Comparison of ENCODE assay signal across 8 cellular contexts in genomic region chr13:29771247-29771646, GRCh38.
DNase-seq lines count a peak whose midpoint lies in the region; FAIRE-seq and TF ChIP-seq lines count a peak whose summit lies in the region.

No MANE protein-coding gene starts in this region.

- H3K9me3 ChIP-seq in colonic mucosa, result no peaks in the 10 kb centered on the region

- DNase-seq in SHP77 treated with DMSO at 0.1 percent for 48 hours (lab: John Stamatoyannopoulos, UW), result peak; percentile 10
- no peak for DNase-seq in SHP77 (lab: John Stamatoyannopoulos, UW)
- peak; percentile 60 for DNase-seq in NCI-H526 treated with DMSO at 0.1 percent for 48 hours (lab: John Stamatoyannopoulos, UW)
- no peak for DNase-seq in colonic mucosa
- DNase-seq in neural crest cell (ENCODE audit: low read depth, low spot score), result no peak
- no peak for DNase-seq in epidermal melanocyte (ENCODE audit: insufficient read length, low spot score)
- DNase-seq in GM12891 (ENCODE audit: insufficient read length, low spot score), result no peak
- DNase-seq in posterior vena cava (ENCODE audit: low spot score), result no peak

- H3K9ac ChIP-seq in colonic mucosa (ENCODE audit: low read depth in 2 of 2, low read length in 2 of 2), result no peak overlapping the region

- peaks cover 7% of the 10 kb centered on the region for H3K36me3 Mint-ChIP-seq in neural crest cell (ENCODE audit: low read depth)

- peaks cover 14% of the 10 kb centered on the region for H3K4me1 Mint-ChIP-seq in neural crest cell

- no peaks in the 10 kb centered on the region for H3K9me3 Mint-ChIP-seq in neural crest cell

- H3K4me3 Mint-ChIP-seq in neural crest cell, result no peak overlapping the region

- H3K4me3 ChIP-seq in colonic mucosa, result no peak overlapping the region

- no peaks in the 10 kb centered on the region for H3K4me1 ChIP-seq in colonic mucosa

- TF ChIP-seq CTCF in colonic mucosa (IDR thresholded peaks at IDR 0.05) (peak; percentile 36), neural crest cell (conservative IDR thresholded peaks at IDR 0.05) (peak; percentile 73)

- H3K27ac Mint-ChIP-seq in neural crest cell (ENCODE audit: unreplicated experiment), result no peak overlapping the region

- H3K36me3 ChIP-seq in colonic mucosa, result no peaks in the 10 kb centered on the region

- TF ChIP-seq POLR2A in GM12891 (IDR thresholded peaks at IDR 0.05; ENCODE audit: low read depth, low read length), result no peak

- intact Hi-C loops in colonic mucosa (cut with DNase I), result loop anchor here (2.0 to 5.0 kb wide), 2 partner anchors 76 to 342 kb away; no protein-coding TSS in a partner anchor
- intact Hi-C loops in posterior vena cava (cut with DNase I), result loop anchor here in 1 of 2 donors (2.0 kb wide), 1 partner anchor 342 kb away; no protein-coding TSS in a partner anchor

- H3K27me3 Mint-ChIP-seq in neural crest cell (ENCODE audit: low read depth), result no peaks in the 10 kb centered on the region

- H3K27me3 ChIP-seq in colonic mucosa, result no peaks in the 10 kb centered on the region

- no peak overlapping the region for H3K27ac ChIP-seq in colonic mucosa

- FAIRE-seq in GM12891 (lab: Jason Lieb, UNC), result no peak

TF ChIP-seq in GM12891, 5 proteins besides CTCF, POLR2A, EP300 and RAD21:
- TF ChIP-seq SPI1 (IDR thresholded peaks at IDR 0.05; ENCODE audit: low read depth, low read length) (no peak), TAF1 (IDR thresholded peaks at IDR 0.05; ENCODE audit: low read depth, low read length) (no peak), POLR2AphosphoS5 (IDR thresholded peaks at IDR 0.05; ENCODE audit: low read depth, low read length) (no peak), POU2F2 (IDR thresholded peaks at IDR 0.05; ENCODE audit: low read depth, low read length) (no peak), PAX5 (IDR thresholded peaks at IDR 0.05; ENCODE audit: insufficient read depth, low read length, severe bottlenecking) (no peak)

Comparison
In these comparisons a context has a peak if more than half of its experiments do, and no peak if none do; other contexts are left out.
1. DNase-seq: peak in SHP77 treated with DMSO at 0.1 percent for 48 hours (single experiment) and NCI-H526 treated with DMSO at 0.1 percent for 48 hours (single experiment); none in SHP77 (0 of 2), colonic mucosa (single experiment), neural crest cell (single experiment), epidermal melanocyte (single experiment), GM12891 (single experiment) and posterior vena cava (single experiment).